ENCODE assay signal across 1 cellular context in genomic region chr12:121802843-121803698, GRCh38.
A peak's percentile ranks its signal among the peaks of the same experiment; 100 is the strongest.
TF ChIP-seq lines count a peak whose summit lies in the region.

No MANE protein-coding gene starts in this region.

TF ChIP-seq in K562, 482 proteins besides CTCF, POLR2A, EP300 and RAD21 (continued from another document and continues in another):
- TF ChIP-seq RNF219 (CRISPR knock-in tag; IDR thresholded peaks at IDR 0.05) = no peak
- no peak for TF ChIP-seq CHD7 (IDR thresholded peaks at IDR 0.05; ENCODE audit: low read depth, low read length)
- peak; percentile 77; the same call in 1 of the 2 replicates for TF ChIP-seq ZNF263 (CRISPR knock-in tag; IDR thresholded peaks at IDR 0.05; ENCODE audit: borderline replicate concordance)
- no peak for TF ChIP-seq ZBTB26 (CRISPR knock-in tag; IDR thresholded peaks at IDR 0.05)
- TF ChIP-seq BCLAF1 (IDR thresholded peaks at IDR 0.05; ENCODE audit: borderline replicate concordance in 1 of 2, control insufficient read depth in 1 of 2, low read depth in 2 of 2, low read length in 1 of 2) = 0 out of 4 replicates have a peak, but pooled peaks of 1 of the 2 experiments have one; percentile 4
- peak in 1 of 2 experiments; percentile 73; a peak in 2 of 4 replicates for TF ChIP-seq RCOR1 (IDR thresholded peaks at IDR 0.05; ENCODE audit: borderline replicate concordance in 1 of 2, low read depth in 2 of 2, low read length in 2 of 2)
- TF ChIP-seq SFPQ (IDR thresholded peaks at IDR 0.05; ENCODE audit: low read depth, low read length) = no peak
- no peak for TF ChIP-seq PHB (CRISPR knock-in tag; IDR thresholded peaks at IDR 0.05)
- TF ChIP-seq ATF7 (IDR thresholded peaks at IDR 0.05) = peak; percentile 83
- TF ChIP-seq NR2C2 (CRISPR knock-in tag; IDR thresholded peaks at IDR 0.05) = no peak
- peak; percentile 75 for TF ChIP-seq NR2C2 (tag; IDR thresholded peaks at IDR 0.05)
- TF ChIP-seq CREM (IDR thresholded peaks at IDR 0.05; ENCODE audit: low read depth) = peak; percentile 57; the same call in 1 of the 2 replicates
- 0 out of 2 replicates have a peak, but pooled peaks have one; percentile 4 for TF ChIP-seq SOX6 (IDR thresholded peaks at IDR 0.05)
- TF ChIP-seq ZMIZ1 (IDR thresholded peaks at IDR 0.05; ENCODE audit: low read depth in 2 of 2, low read length in 2 of 2) = peak in 1 of 2 experiments; percentile 29; a peak in 1 of 4 replicates
- TF ChIP-seq NR4A1 (CRISPR knock-in tag; IDR thresholded peaks at IDR 0.05) = no peak
- peak; percentile 59; the same call in 1 of the 2 replicates for TF ChIP-seq NR4A1 (tag; IDR thresholded peaks at IDR 0.05)
- TF ChIP-seq ZFX (CRISPR knock-in tag; IDR thresholded peaks at IDR 0.05) = peak; percentile 77
- TF ChIP-seq HNRNPUL1 (IDR thresholded peaks at IDR 0.05; ENCODE audit: low read length) = no peak
- no peak for TF ChIP-seq ZNF280B (CRISPR knock-in tag; IDR thresholded peaks at IDR 0.05)
- no peak for TF ChIP-seq ZNF586 (CRISPR knock-in tag; conservative IDR thresholded peaks at IDR 0.05)
- no peak for TF ChIP-seq CREBBP (IDR thresholded peaks at IDR 0.05; ENCODE audit: low read depth, low read length)
- TF ChIP-seq NONO (IDR thresholded peaks at IDR 0.05; ENCODE audit: low read depth in 2 of 2, low read length in 1 of 2) = no peak
